In the genomic region with DNA sequence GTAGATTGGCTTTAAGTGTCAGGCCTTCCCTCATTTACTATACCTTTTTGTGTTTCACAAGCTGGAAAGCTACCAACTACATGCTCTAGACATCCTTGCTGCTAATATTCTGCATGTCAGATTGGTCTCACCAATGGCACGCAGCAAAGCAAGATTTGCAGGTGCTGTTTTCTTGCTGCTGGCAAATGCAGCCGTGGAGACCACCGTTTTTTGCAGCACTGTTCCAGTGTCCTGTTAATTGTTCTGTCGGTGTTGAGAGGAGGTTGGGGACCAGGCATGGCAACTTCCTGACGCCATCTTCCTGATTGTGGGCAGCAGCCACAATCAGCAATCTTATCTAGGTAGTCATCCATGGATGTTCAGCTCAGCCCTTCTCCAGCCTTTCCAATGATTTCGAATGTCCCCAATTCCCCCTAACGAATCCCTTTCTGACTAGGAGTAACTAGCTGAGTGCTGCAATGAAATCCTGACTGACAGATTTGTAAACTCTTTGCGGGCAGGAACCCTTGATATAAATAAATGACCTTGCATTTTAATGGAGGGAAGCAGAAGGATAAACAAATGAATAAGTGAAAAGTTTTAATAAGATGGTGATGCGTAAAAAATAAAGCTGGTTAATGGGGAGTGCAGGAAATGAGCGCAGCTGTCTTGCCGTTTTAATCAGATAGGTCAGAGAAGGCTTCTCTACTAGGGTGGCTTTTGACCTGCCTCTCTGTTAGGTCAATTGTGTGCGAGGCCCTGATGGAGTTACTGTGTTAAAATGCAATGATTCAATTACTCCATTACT, we compare ENCODE assay signal across 8 cellular contexts. TPM values are rescaled to one million over a fixed set of nuclear protein-coding genes. Genes with fewer than 3 reads are reported as not detected.
DNase-seq lines count a peak whose midpoint lies in the region; ATAC-seq and TF ChIP-seq lines count a peak whose summit lies in the region.

No MANE protein-coding gene starts in this region.

- H3K27me3 ChIP-seq in Caco-2 (replicated peaks; ENCODE audit: control insufficient read depth, insufficient read depth, low read length): no peaks in the 10 kb centered on the region
- H3K27me3 ChIP-seq in brain microvascular endothelial cell (replicated peaks): no peaks in the 10 kb centered on the region
- no peaks in the 10 kb centered on the region for H3K27me3 ChIP-seq in mucosa of stomach (ENCODE audit: control insufficient read depth, insufficient read depth, low read length)

- H3K9me3 ChIP-seq in Caco-2 (no peaks in the 10 kb centered on the region), KOPT-K1 (ENCODE audit: insufficient read depth, low read length, poor library complexity, severe bottlenecking) (no peaks in the 10 kb centered on the region), mucosa of stomach (ENCODE audit: control insufficient read depth, low read length) (no peaks in the 10 kb centered on the region)

- H3K27ac ChIP-seq in KOPT-K1 (ENCODE audit: low read depth, low read length, poor library complexity, severe bottlenecking): peak overlapping the region; percentile 92
- peak overlapping the region; percentile 94 for H3K27ac ChIP-seq in brain microvascular endothelial cell

- peak overlapping the region; percentile 63 for H3K4me3 ChIP-seq in Caco-2 (ENCODE audit: low read depth, low read length)
- H3K4me3 ChIP-seq in brain microvascular endothelial cell (ENCODE audit: low read depth, low read length): peak overlapping the region; percentile 75
- peak overlapping the region; percentile 93 for H3K4me3 ChIP-seq in mucosa of stomach (ENCODE audit: low read length)

- BruUV-seq in Caco-2 (replicated peaks; lab: Mats Ljungman, UMichigan): no TSS peak

- peak overlapping the region; percentile 98 for H3K27ac Mint-ChIP-seq in Caco-2 (ENCODE audit: unreplicated experiment)

- H3K36me3 Mint-ChIP-seq in Caco-2 (ENCODE audit: insufficient read depth, unreplicated experiment): peaks cover 10% of the 10 kb centered on the region

- peak overlapping the region; percentile 89 for H3K4me3 Mint-ChIP-seq in Caco-2 (ENCODE audit: unreplicated experiment)

- H3K36me3 ChIP-seq in Caco-2 (ENCODE audit: control insufficient read depth, insufficient read depth, low read length): no peaks in the 10 kb centered on the region
- H3K36me3 ChIP-seq in KOPT-K1 (ENCODE audit: insufficient read depth, low read length): no peaks in the 10 kb centered on the region
- H3K36me3 ChIP-seq in brain microvascular endothelial cell (replicated peaks): no peaks in the 10 kb centered on the region
- no peaks in the 10 kb centered on the region for H3K36me3 ChIP-seq in mucosa of stomach (ENCODE audit: control insufficient read depth, insufficient read depth, low read length)

- CTCF ChIA-PET in Caco-2 (lab: Charles Lee): interaction anchor here (1.0 kb wide), 1 partner anchor 425 kb away, joined by 3 read pairs; no protein-coding TSS in a partner anchor

- H3K9ac ChIP-seq in mucosa of stomach (ENCODE audit: low read length): peak overlapping the region; percentile 99

- H3K4me1 ChIP-seq in Caco-2 (peaks cover 17% of the 10 kb centered on the region), mucosa of stomach (ENCODE audit: control insufficient read depth, insufficient read depth, low read length) (peaks cover 12% of the 10 kb centered on the region)

- TF ChIP-seq CTCF in Caco-2 (IDR thresholded peaks at IDR 0.05; ENCODE audit: insufficient read depth in 1 of 2, low read depth in 1 of 2, low read length in 1 of 2, severe bottlenecking in 1 of 2, unreplicated experiment in 1 of 2): no peak
- TF ChIP-seq CTCF in brain microvascular endothelial cell (IDR thresholded peaks at IDR 0.05; ENCODE audit: low read depth, low read length, missing control alignments): no peak

- no peaks in the 10 kb centered on the region for H3K9me3 Mint-ChIP-seq in Caco-2 (ENCODE audit: unreplicated experiment)

- H3K4me1 Mint-ChIP-seq in Caco-2 (ENCODE audit: low read depth, unreplicated experiment): peaks cover 21% of the 10 kb centered on the region

- no peak for ATAC-seq in GM19467 (IDR thresholded peaks at IDR 0.05; ENCODE audit: unreplicated experiment)

- POLR2A ChIA-PET in Caco-2 (lab: Charles Lee): interaction anchor here (0.6 to 1.0 kb wide), 4 partner anchors 11 to 72 kb away, joined by 3 to 7 read pairs (median 3); no protein-coding TSS in a partner anchor

- DNase-seq in Caco-2 (no peak), brain microvascular endothelial cell (no peak), C1 segment of cervical spinal cord (lab: John Stamatoyannopoulos, UW) (no peak), DMS153 (lab: John Stamatoyannopoulos, UW) (no peak), NCI-H2081 treated with DMSO at 0.1 percent for 48 hours (lab: John Stamatoyannopoulos, UW) (no peak)

- no peaks in the 10 kb centered on the region for H3K27me3 Mint-ChIP-seq in Caco-2 (ENCODE audit: insufficient read depth, unreplicated experiment)

- in situ Hi-C loops in brain microvascular endothelial cell (cut with HindIII; ENCODE audit: low pct_ligation_motif_present, low sequenced_read_pairs): no loop called here

- intact Hi-C loops in Caco-2 (cut with micrococcal nuclease; ENCODE audit: unreplicated experiment): loop anchor here (1.0 kb wide), 3 partner anchors 22 to 105 kb away; no protein-coding TSS in a partner anchor

RNA-seq across cellular contexts. Expression of gene CRADD, which starts 0.6 kb away (rescaled TPM):
- total RNA-seq in Caco-2 (2022): 29.2 and 30.6 TPM in 2 replicates
